ENCODE assay signal across 1 cellular context in the genomic region with DNA sequence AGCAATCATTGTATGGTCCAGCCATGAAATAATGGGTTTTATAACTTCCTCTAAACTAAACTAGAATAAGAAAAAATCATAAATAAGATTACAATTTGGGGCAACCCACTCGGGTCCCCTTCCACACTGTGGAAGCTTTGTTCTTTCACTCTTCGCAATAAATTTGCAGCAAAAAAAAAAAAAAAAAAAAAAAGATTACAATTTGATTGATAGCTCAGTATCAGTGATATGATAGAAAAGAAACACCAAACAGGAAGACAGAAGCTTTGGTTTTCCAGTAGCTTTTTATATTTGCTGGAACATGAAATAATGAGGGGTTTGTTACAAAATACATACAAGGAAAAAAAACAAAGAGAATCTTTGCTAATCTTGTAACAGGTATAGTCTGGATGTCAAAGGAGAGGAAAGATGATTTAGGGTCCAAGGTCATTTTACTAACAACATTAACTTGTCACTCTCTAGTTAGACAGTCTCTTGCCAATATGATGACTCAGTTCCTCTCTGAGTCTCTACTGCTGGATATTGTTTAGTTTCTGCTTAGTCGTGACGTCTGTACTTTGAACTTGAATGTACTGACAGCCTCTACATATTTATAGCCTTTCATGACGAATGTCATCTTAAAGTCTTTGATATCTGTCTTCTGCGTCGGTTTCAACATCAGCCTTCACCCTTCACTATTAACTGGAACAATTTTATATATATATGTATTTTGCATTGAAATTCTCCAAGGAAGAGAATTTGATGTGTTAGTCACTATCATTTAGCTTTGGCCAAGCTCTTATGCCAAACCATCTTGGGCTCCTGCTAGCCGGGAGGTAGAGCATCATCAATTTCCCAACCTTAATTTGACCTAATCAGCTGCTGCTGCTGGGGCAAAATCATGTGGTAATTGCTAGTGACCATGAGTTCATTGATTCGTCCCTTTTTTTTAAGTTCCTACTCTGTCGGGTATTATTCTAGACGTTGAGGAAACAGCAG.
TF ChIP-seq lines count a peak whose summit lies in the region.

No MANE protein-coding gene starts in this region.

TF ChIP-seq in HCT116, 20 proteins besides CTCF, POLR2A, EP300 and RAD21 (continued from another document):
- TF ChIP-seq, protein P1, sequence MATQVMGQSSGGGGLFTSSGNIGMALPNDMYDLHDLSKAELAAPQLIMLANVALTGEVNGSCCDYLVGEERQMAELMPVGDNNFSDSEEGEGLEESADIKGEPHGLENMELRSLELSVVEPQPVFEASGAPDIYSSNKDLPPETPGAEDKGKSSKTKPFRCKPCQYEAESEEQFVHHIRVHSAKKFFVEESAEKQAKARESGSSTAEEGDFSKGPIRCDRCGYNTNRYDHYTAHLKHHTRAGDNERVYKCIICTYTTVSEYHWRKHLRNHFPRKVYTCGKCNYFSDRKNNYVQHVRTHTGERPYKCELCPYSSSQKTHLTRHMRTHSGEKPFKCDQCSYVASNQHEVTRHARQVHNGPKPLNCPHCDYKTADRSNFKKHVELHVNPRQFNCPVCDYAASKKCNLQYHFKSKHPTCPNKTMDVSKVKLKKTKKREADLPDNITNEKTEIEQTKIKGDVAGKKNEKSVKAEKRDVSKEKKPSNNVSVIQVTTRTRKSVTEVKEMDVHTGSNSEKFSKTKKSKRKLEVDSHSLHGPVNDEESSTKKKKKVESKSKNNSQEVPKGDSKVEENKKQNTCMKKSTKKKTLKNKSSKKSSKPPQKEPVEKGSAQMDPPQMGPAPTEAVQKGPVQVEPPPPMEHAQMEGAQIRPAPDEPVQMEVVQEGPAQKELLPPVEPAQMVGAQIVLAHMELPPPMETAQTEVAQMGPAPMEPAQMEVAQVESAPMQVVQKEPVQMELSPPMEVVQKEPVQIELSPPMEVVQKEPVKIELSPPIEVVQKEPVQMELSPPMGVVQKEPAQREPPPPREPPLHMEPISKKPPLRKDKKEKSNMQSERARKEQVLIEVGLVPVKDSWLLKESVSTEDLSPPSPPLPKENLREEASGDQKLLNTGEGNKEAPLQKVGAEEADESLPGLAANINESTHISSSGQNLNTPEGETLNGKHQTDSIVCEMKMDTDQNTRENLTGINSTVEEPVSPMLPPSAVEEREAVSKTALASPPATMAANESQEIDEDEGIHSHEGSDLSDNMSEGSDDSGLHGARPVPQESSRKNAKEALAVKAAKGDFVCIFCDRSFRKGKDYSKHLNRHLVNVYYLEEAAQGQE (IDR thresholded peaks at IDR 0.05; ENCODE audit: low read depth), result no peak
- TF ChIP-seq YY1 (IDR thresholded peaks at IDR 0.05; ENCODE audit: extremely low read depth, insufficient replicate concordance, low read depth, low read length) (no peak), CBX3 (IDR thresholded peaks at IDR 0.05; ENCODE audit: low read depth) (no peak), ZFX (IDR thresholded peaks at IDR 0.05) (no peak), EGR1 (IDR thresholded peaks at IDR 0.05; ENCODE audit: low read depth) (no peak), POLR2AphosphoS5 (IDR thresholded peaks at IDR 0.05; ENCODE audit: low read depth, low read length) (no peak)
- TF ChIP-seq, protein P2, sequence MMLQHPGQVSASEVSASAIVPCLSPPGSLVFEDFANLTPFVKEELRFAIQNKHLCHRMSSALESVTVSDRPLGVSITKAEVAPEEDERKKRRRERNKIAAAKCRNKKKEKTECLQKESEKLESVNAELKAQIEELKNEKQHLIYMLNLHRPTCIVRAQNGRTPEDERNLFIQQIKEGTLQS (IDR thresholded peaks at IDR 0.05), result no peak
